Comparison of ENCODE assay signal across 19 cellular contexts in the genomic region with DNA sequence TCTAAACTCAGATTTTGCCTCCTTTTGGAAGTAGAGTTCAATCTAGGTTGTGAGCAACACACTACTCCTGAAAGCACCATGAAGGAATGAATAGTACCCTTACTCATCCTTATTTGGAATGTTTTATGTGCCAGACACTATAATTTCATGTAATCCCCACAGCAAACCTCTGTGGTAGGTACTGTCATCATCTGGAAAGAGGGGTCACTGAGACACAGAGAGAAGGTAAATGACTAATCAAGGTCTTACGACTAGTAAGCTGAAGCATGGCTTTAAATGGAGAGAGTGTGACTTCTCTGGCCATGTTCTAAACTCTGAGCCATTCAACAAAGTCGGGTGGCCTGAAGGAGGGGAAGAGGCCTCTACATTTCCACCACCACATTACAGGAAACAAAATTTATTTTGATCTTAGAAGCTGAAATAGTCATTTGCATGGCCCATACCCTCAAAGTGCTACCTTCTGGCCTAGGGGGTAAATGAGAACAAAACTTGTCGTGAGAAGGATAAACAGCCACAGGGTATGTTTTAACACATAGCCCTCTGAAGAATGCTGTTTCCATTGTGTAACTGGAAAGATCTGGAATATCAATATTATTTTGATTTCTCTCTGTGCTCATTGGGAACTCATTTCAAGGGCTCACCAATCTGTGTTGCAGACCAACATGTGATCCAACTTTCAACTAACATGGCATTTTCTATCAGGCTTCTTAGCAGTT.
DNase-seq lines count a peak whose midpoint lies in the region; ATAC-seq, FAIRE-seq and TF ChIP-seq lines count a peak whose summit lies in the region.
"Had no signal": no experiment of that assay in that cellular context is flagged by ENCODE, and none has a peak within 500 bp of the region (broad histone marks: within the 10 kb centered on the region; RNA-seq: fewer than 3 reads in every experiment).

No MANE protein-coding gene starts in this region.

- no peaks in the 10 kb centered on the region for H3K79me2 ChIP-seq in smooth muscle cell (ENCODE audit: low read depth)

- H2AFZ ChIP-seq in smooth muscle cell (ENCODE audit: low read depth), result no peak overlapping the region

- in situ Hi-C loops in HAP-1 (cut with MboI; ENCODE audit: low sequenced_read_pairs), result no loop called here

- peak overlapping the region; percentile 32 for H3K27ac Mint-ChIP-seq in activated T-cell treated with anti-CD3 and anti-CD28 coated beads, Interleukin-2, amount 50 U/mL, for 24 hours
- H3K27ac Mint-ChIP-seq: dendritic cell treated with granulocyte-macrophage colony-stimulating factor and Interleukin-4, amounts not matched to agents 40 ng/mL and 50 ng/mL, for 4 days; T-helper 1 cell treated with Interleukin-12 subunit alpha and Interleukin-12 subunit beta and Interleukin-4 antibody, amounts not matched to agents 30 μg/mL and 1 μg/mL, for 36 hours; type B pancreatic cell had no signal

- TF ChIP-seq CTCF in bronchial epithelial cell (IDR thresholded peaks at IDR 0.05; ENCODE audit: insufficient read depth, low read length, severe bottlenecking), result no peak
- TF ChIP-seq CTCF in smooth muscle cell (IDR thresholded peaks at IDR 0.05; ENCODE audit: borderline replicate concordance, insufficient read depth, poor library complexity, severe bottlenecking), result no peak
- TF ChIP-seq CTCF in upper lobe of left lung (IDR thresholded peaks at IDR 0.05), result no peak

- TF ChIP-seq EP300 in upper lobe of left lung (IDR thresholded peaks at IDR 0.05), result no peak

- peaks cover 10% of the 10 kb centered on the region for H3F3A ChIP-seq in smooth muscle cell (ENCODE audit: low read depth)

- no peaks in the 10 kb centered on the region for H3K9me3 ChIP-seq in smooth muscle cell (replicated peaks; ENCODE audit: low read depth)
- H3K9me3 ChIP-seq in upper lobe of left lung, result no peaks in the 10 kb centered on the region
- H3K9me3 ChIP-seq in HAP-1, result no peaks in the 10 kb centered on the region
- H3K9me3 ChIP-seq: gastroesophageal sphincter had no signal

- no peak for DNase-seq in activated T-cell treated with anti-CD3 and anti-CD28 coated beads, Interleukin-2, amount 50 U/mL, for 24 hours
- DNase-seq in activated T-cell treated with anti-CD3 and anti-CD28 coated beads, Interleukin-2, amount 50 U/mL, for 4 hours, result no peak
- DNase-seq in HT1080 (ENCODE audit: low read depth) (peak; percentile 11), bronchial epithelial cell (ENCODE audit: low read depth) (peak; percentile 67), smooth muscle cell (lab: John Stamatoyannopoulos, UW; ENCODE audit: unreplicated experiment) (no peak), SHP77 treated with DMSO at 0.1 percent for 48 hours (lab: John Stamatoyannopoulos, UW) (no peak), upper lobe of left lung (no peak), HAP-1 (ENCODE audit: low spot score in 2 of 2) (no peak)
- DNase-seq: activated naive CD4-positive, alpha-beta T cell; C1 segment of cervical spinal cord; left cardiac atrium; retina; stimulated activated naive CD4-positive, alpha-beta T cell had no signal

- 71% methylated on average over 3 of the region's 3 CpGs for WGBS in smooth muscle cell (ENCODE audit: low lambda C conversion rate)
- WGBS in upper lobe of left lung, 2 donors, result 79 to 87% methylated on average over 3 of the region's 3 CpGs

- peak overlapping the region; percentile 18 for H3K9ac ChIP-seq in smooth muscle cell (ENCODE audit: low read depth)

- H3K4me1 Mint-ChIP-seq in activated T-cell treated with anti-CD3 and anti-CD28 coated beads, Interleukin-2, amount 50 U/mL, for 24 hours (ENCODE audit: low read depth), result peaks cover 44% of the 10 kb centered on the region
- H3K4me1 Mint-ChIP-seq in activated T-cell treated with anti-CD3 and anti-CD28 coated beads, Interleukin-2, amount 50 U/mL, for 4 hours (ENCODE audit: low read depth), result peaks cover 22% of the 10 kb centered on the region

- H3K27me3 ChIP-seq in bronchial epithelial cell (ENCODE audit: control insufficient read depth, insufficient read depth, low read length) (no peaks in the 10 kb centered on the region), smooth muscle cell (ENCODE audit: low read depth) (no peaks in the 10 kb centered on the region), upper lobe of left lung (no peaks in the 10 kb centered on the region), HAP-1 (ENCODE audit: low read depth) (no peaks in the 10 kb centered on the region)
- H3K27me3 ChIP-seq: gastroesophageal sphincter had no signal

- H3K36me3 Mint-ChIP-seq in activated T-cell treated with anti-CD3 and anti-CD28 coated beads, Interleukin-2, amount 50 U/mL, for 24 hours (ENCODE audit: low read depth), result no peaks in the 10 kb centered on the region
- no peaks in the 10 kb centered on the region for H3K36me3 Mint-ChIP-seq in activated T-cell treated with anti-CD3 and anti-CD28 coated beads, Interleukin-2, amount 50 U/mL, for 4 hours (ENCODE audit: insufficient read depth)
- H3K36me3 Mint-ChIP-seq: brain, type B pancreatic cell had no signal

- no peak for ATAC-seq in activated T-cell treated with anti-CD3 and anti-CD28 coated beads, Interleukin-2, amount 50 U/mL, for 4 hours
- no peak for ATAC-seq in upper lobe of left lung (ENCODE audit: low FRiP score in 2 of 2)
- ATAC-seq: gastroesophageal sphincter, K562 had no signal

- H3K9me3 Mint-ChIP-seq in activated T-cell treated with anti-CD3 and anti-CD28 coated beads, Interleukin-2, amount 50 U/mL, for 24 hours, result no peaks in the 10 kb centered on the region
- H3K9me3 Mint-ChIP-seq in activated T-cell treated with anti-CD3 and anti-CD28 coated beads, Interleukin-2, amount 50 U/mL, for 4 hours, result no peaks in the 10 kb centered on the region
- H3K9me3 Mint-ChIP-seq: brain; dendritic cell treated with granulocyte-macrophage colony-stimulating factor and Interleukin-4, amounts not matched to agents 40 ng/mL and 50 ng/mL, for 4 days; T-helper 1 cell treated with Interleukin-12 subunit alpha and Interleukin-12 subunit beta and Interleukin-4 antibody, amounts not matched to agents 30 μg/mL and 1 μg/mL, for 36 hours; type B pancreatic cell had no signal

- H3K27me3 Mint-ChIP-seq in activated T-cell treated with anti-CD3 and anti-CD28 coated beads, Interleukin-2, amount 50 U/mL, for 24 hours, result peaks cover 10% of the 10 kb centered on the region
- no peaks in the 10 kb centered on the region for H3K27me3 Mint-ChIP-seq in activated T-cell treated with anti-CD3 and anti-CD28 coated beads, Interleukin-2, amount 50 U/mL, for 4 hours (ENCODE audit: low read depth)
- H3K27me3 Mint-ChIP-seq: dendritic cell treated with granulocyte-macrophage colony-stimulating factor and Interleukin-4, amounts not matched to agents 40 ng/mL and 50 ng/mL, for 4 days; type B pancreatic cell had no signal

- H3K27ac ChIP-seq in smooth muscle cell (ENCODE audit: low read depth) (peak overlapping the region; percentile 68), upper lobe of left lung (peak overlapping the region in 1 of 4 donors; percentile 8)

- peaks cover 1% of the 10 kb centered on the region for H3K4me1 ChIP-seq in smooth muscle cell (ENCODE audit: low read depth)
- H3K4me1 ChIP-seq in upper lobe of left lung, result peaks cover 0 to 6% (median under 1%) of the 10 kb centered on the region in 4 donors
- no peaks in the 10 kb centered on the region for H3K4me1 ChIP-seq in HAP-1

- no peaks in the 10 kb centered on the region for H4K20me1 ChIP-seq in smooth muscle cell (ENCODE audit: low read depth)

- no peak overlapping the region for H3K4me2 ChIP-seq in smooth muscle cell

- H3K4me3 ChIP-seq in bronchial epithelial cell (ENCODE audit: low read depth, low read length), result no peak overlapping the region
- no peak overlapping the region for H3K4me3 ChIP-seq in smooth muscle cell
- no peak overlapping the region for H3K4me3 ChIP-seq in upper lobe of left lung
- H3K4me3 ChIP-seq in HAP-1, result no peak overlapping the region
- H3K4me3 ChIP-seq: gastroesophageal sphincter, K562 had no signal

- TF ChIP-seq POLR2A in upper lobe of left lung (IDR thresholded peaks at IDR 0.05), result no peak

- FAIRE-seq in bronchial epithelial cell (lab: Jason Lieb, UNC), result no peak
- FAIRE-seq: K562 had no signal

- H3K36me3 ChIP-seq in bronchial epithelial cell (ENCODE audit: control insufficient read depth, insufficient read depth, low read length) (no peaks in the 10 kb centered on the region), smooth muscle cell (ENCODE audit: low read depth) (no peaks in the 10 kb centered on the region), upper lobe of left lung (no peaks in the 10 kb centered on the region), HAP-1 (replicated peaks) (no peaks in the 10 kb centered on the region)
- H3K36me3 ChIP-seq: gastroesophageal sphincter had no signal

- no peak overlapping the region for H3K4me3 Mint-ChIP-seq in activated T-cell treated with anti-CD3 and anti-CD28 coated beads, Interleukin-2, amount 50 U/mL, for 24 hours
- no peak overlapping the region for H3K4me3 Mint-ChIP-seq in activated T-cell treated with anti-CD3 and anti-CD28 coated beads, Interleukin-2, amount 50 U/mL, for 4 hours
- H3K4me3 Mint-ChIP-seq: brain; dendritic cell treated with granulocyte-macrophage colony-stimulating factor and Interleukin-4, amounts not matched to agents 40 ng/mL and 50 ng/mL, for 4 days; T-helper 1 cell treated with Interleukin-12 subunit alpha and Interleukin-12 subunit beta and Interleukin-4 antibody, amounts not matched to agents 30 μg/mL and 1 μg/mL, for 36 hours; type B pancreatic cell had no signal

Comparison
In these comparisons a context has a peak if more than half of its experiments do, and no peak if none do; other contexts are left out.
1. DNase-seq: peak in HT1080 (single experiment) and bronchial epithelial cell (single experiment); none in activated T-cell treated with anti-CD3 and anti-CD28 coated beads, Interleukin-2, amount 50 U/mL, for 24 hours (single experiment), activated T-cell treated with anti-CD3 and anti-CD28 coated beads, Interleukin-2, amount 50 U/mL, for 4 hours (single experiment), smooth muscle cell (single experiment), SHP77 treated with DMSO at 0.1 percent for 48 hours (single experiment), upper lobe of left lung (0 of 2) and HAP-1 (0 of 2).